34 cellular contexts compared by ENCODE assay signal in the genomic region with DNA sequence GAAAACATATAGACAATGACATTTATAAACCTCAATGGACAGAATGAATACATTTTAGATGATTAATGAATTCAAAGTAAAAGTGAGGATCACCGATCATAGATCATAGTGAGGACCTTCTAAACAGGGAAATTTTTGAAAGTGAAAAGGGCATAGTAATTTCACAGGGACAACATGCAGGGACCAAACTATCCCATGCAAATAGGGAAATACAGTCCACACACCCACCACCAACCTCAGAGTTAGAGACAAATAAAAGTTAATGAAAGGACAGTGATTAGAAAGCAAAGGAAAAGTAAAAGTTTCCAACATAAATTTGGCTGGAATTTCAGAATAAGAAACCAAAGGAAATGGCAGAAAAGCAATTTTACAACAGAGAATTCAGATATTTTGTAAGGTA.
"Had no signal": no experiment of that assay in that cellular context is flagged by ENCODE, and none has a peak within 500 bp of the region (broad histone marks: within the 10 kb centered on the region; RNA-seq: fewer than 3 reads in every experiment).

No MANE protein-coding gene starts in this region.

- H3K36me3 ChIP-seq: MG63 had no signal

- H3K4me3 ChIP-seq: MG63 had no signal

- DNase-seq: Karpas-422, Kasumi-1, MG63, MM.1S, MV-4-11, NCI-H1048, NCI-H1092, NCI-H1092 treated with DMSO at 0.1 percent for 48 hours, NCI-H1105, NCI-H1105 treated with DMSO at 0.1 percent for 48 hours, NCI-H1417, NCI-H1417 treated with DMSO at 0.1 percent for 48 hours, NCI-H1436, NCI-H1436 treated with DMSO at 0.1 percent for 48 hours, NCI-H146, NCI-H1694, NCI-H1694 treated with DMSO at 0.1 percent for 48 hours, NCI-H187, NCI-H187 treated with DMSO at 0.1 percent for 48 hours, NCI-H1930, NCI-H2029, NCI-H2029 treated with DMSO at 0.1 percent for 48 hours, NCI-H2081, NCI-H2081 treated with DMSO at 0.1 percent for 48 hours, NCI-H2107, NCI-H2171, NCI-H2171 treated with DMSO at 0.1 percent for 48 hours, NCI-H2227 treated with DMSO at 0.1 percent for 48 hours, NCI-H226, NCI-H345, NCI-H446, NCI-H446 treated with DMSO at 0.1 percent for 48 hours, NCI-H510A, NCI-H510A treated with DMSO at 0.1 percent for 48 hours had no signal

- H3K9me3 ChIP-seq: MG63 had no signal
